ENCODE assay signal across 11 cellular contexts in genomic region chr6:32004864-32005537, GRCh38. TPM values are rescaled to one million over a fixed set of nuclear protein-coding genes. Genes with fewer than 3 reads are reported as not detected.
A peak's percentile ranks its signal among the peaks of the same experiment; 100 is the strongest.
DNase-seq lines count a peak whose midpoint lies in the region; ATAC-seq and TF ChIP-seq lines count a peak whose summit lies in the region.
"Not testable (repeated sequence)": the region's sequence is repeated elsewhere in the genome, so short reads cannot be mapped to it uniquely, and the experiment has no call there.
"Had no signal": no experiment of that assay in that cellular context is flagged by ENCODE, and none has a peak within 500 bp of the region (broad histone marks: within the 10 kb centered on the region; RNA-seq: fewer than 3 reads in every experiment).

No MANE protein-coding gene starts in this region.

- H3K36me3 ChIP-seq in CD8-positive, alpha-beta memory T cell (ENCODE audit: insufficient read depth, low read length); adrenal gland (replicated peaks in 1 of 2); liver (ENCODE audit: control insufficient read depth in 4 of 4, insufficient read depth in 3 of 4, low read depth in 1 of 4, low read length in 3 of 4): not testable (repeated sequence)

- H3K9ac ChIP-seq in liver (ENCODE audit: low read depth in 1 of 2, low read length in 2 of 2) = not testable (repeated sequence)

- not testable (repeated sequence) for DNase-seq in CD8-positive, alpha-beta memory T cell; activated CD8-positive, alpha-beta T cell treated with anti-CD3 and anti-CD28 coated beads for 36 hours; adrenal gland; stimulated activated naive B cell treated with anti-CD40 and anti-IgM and Interleukin-4, amounts not matched to agents 10 μg/mL and 1 μg/mL and 100 μg/mL, for 72 hours
- peak; percentile 10 for DNase-seq in NCI-H748 treated with DMSO at 0.1 percent for 48 hours (lab: John Stamatoyannopoulos, UW)

- H3K9me3 Mint-ChIP-seq in CD8-positive, alpha-beta memory T cell; activated CD8-positive, alpha-beta T cell treated with anti-CD3 and anti-CD28 coated beads for 36 hours; stimulated activated naive B cell treated with anti-CD40 and anti-IgM and Interleukin-4, amounts not matched to agents 10 μg/mL and 1 μg/mL and 100 μg/mL, for 72 hours: not testable (repeated sequence)

- H3K4me1 Mint-ChIP-seq in CD8-positive, alpha-beta memory T cell = peaks cover 6 to 12% (median 8%) of the 10 kb centered on the region in 3 donors
- H3K4me1 Mint-ChIP-seq in activated CD8-positive, alpha-beta T cell treated with anti-CD3 and anti-CD28 coated beads for 36 hours (ENCODE audit: low read depth); stimulated activated naive B cell treated with anti-CD40 and anti-IgM and Interleukin-4, amounts not matched to agents 10 μg/mL and 1 μg/mL and 100 μg/mL, for 72 hours: not testable (repeated sequence)

- H3K4me3 Mint-ChIP-seq in CD8-positive, alpha-beta memory T cell = peak overlapping the region in 1 of 7 donors; percentile 24
- not testable (repeated sequence) for H3K4me3 Mint-ChIP-seq in activated CD8-positive, alpha-beta T cell treated with anti-CD3 and anti-CD28 coated beads for 36 hours; stimulated activated naive B cell treated with anti-CD40 and anti-IgM and Interleukin-4, amounts not matched to agents 10 μg/mL and 1 μg/mL and 100 μg/mL, for 72 hours

- not testable (repeated sequence) for TF ChIP-seq POLR2A in adrenal gland (IDR thresholded peaks at IDR 0.05)

- not testable (repeated sequence) for H3K4me1 ChIP-seq in CD8-positive, alpha-beta memory T cell (ENCODE audit: insufficient read depth, low read length); adrenal gland (replicated peaks in 1 of 2); liver (ENCODE audit: control insufficient read depth in 4 of 4, insufficient read depth in 4 of 4, low read length in 3 of 4)

- not testable (repeated sequence) for H3K27me3 Mint-ChIP-seq in CD8-positive, alpha-beta memory T cell; activated CD8-positive, alpha-beta T cell treated with anti-CD3 and anti-CD28 coated beads for 36 hours; stimulated activated naive B cell treated with anti-CD40 and anti-IgM and Interleukin-4, amounts not matched to agents 10 μg/mL and 1 μg/mL and 100 μg/mL, for 72 hours

- H3K9me3 ChIP-seq in CD8-positive, alpha-beta memory T cell (ENCODE audit: low read length); adrenal gland (replicated peaks in 1 of 3); liver (ENCODE audit: control insufficient read depth in 4 of 4, low read length in 3 of 4): not testable (repeated sequence)

- TF ChIP-seq CTCF in activated CD8-positive, alpha-beta T cell treated with anti-CD3 and anti-CD28 coated beads for 36 hours (IDR thresholded peaks at IDR 0.05); adrenal gland (IDR thresholded peaks at IDR 0.05); liver (IDR thresholded peaks at IDR 0.05; ENCODE audit: low read depth, low read length, missing input control): not testable (repeated sequence)

- not testable (repeated sequence) for H3K27ac ChIP-seq in CD8-positive, alpha-beta memory T cell (ENCODE audit: low read depth, low read length)
- H3K27ac ChIP-seq in adrenal gland (peak overlapping the region; percentile 69 to 85 (median 75)), liver (ENCODE audit: low read depth in 1 of 2, low read length in 2 of 2) (peak overlapping the region; percentile 18 to 20)

- CTCF ChIA-PET in CD8-positive, alpha-beta memory T cell (lab: Charles Lee); activated CD8-positive, alpha-beta T cell treated with anti-CD3 and anti-CD28 coated beads for 36 hours (lab: Charles Lee): not testable (repeated sequence)

- intact Hi-C loops in activated CD8-positive, alpha-beta T cell treated with anti-CD3 and anti-CD28 coated beads for 36 hours (cut with micrococcal nuclease); adrenal gland (cut with DNase I): not testable (repeated sequence)

- H3K27ac Mint-ChIP-seq in CD8-positive, alpha-beta memory T cell = peak overlapping the region in 7 of 8 donors; percentile 0 to 92 (median 85)
- H3K27ac Mint-ChIP-seq in activated CD8-positive, alpha-beta T cell treated with anti-CD3 and anti-CD28 coated beads for 36 hours; stimulated activated naive B cell treated with anti-CD40 and anti-IgM and Interleukin-4, amounts not matched to agents 10 μg/mL and 1 μg/mL and 100 μg/mL, for 72 hours: not testable (repeated sequence)

- peak; percentile 87 for ATAC-seq in activated CD8-positive, alpha-beta T cell treated with anti-CD3 and anti-CD28 coated beads for 36 hours
- ATAC-seq in stimulated activated naive B cell treated with anti-CD40 and anti-IgM and Interleukin-4, amounts not matched to agents 10 μg/mL and 1 μg/mL and 100 μg/mL, for 72 hours (replicated peaks) = peak; percentile 94 to 95

- POLR2A ChIA-PET in CD8-positive, alpha-beta memory T cell (lab: Charles Lee); activated CD8-positive, alpha-beta T cell treated with anti-CD3 and anti-CD28 coated beads for 36 hours (lab: Charles Lee): not testable (repeated sequence)

- not testable (repeated sequence) for H3K27me3 ChIP-seq in CD8-positive, alpha-beta memory T cell (ENCODE audit: insufficient read depth, low read length, poor library complexity, severe bottlenecking); adrenal gland; liver (ENCODE audit: control insufficient read depth in 4 of 4, insufficient read depth in 4 of 4, low read length in 3 of 4)

- not testable (repeated sequence) for TF ChIP-seq RAD21 in liver (IDR thresholded peaks at IDR 0.05)

- 20 to 49% (median 37%) methylated on average over 3 to 10 of the region's 13 CpGs for WGBS in adrenal gland, 4 donors
- WGBS in liver = 37% methylated on average over 9 of the region's 13 CpGs

- not testable (repeated sequence) for H3K36me3 Mint-ChIP-seq in CD8-positive, alpha-beta memory T cell; activated CD8-positive, alpha-beta T cell treated with anti-CD3 and anti-CD28 coated beads for 36 hours (ENCODE audit: low read depth); stimulated activated naive B cell treated with anti-CD40 and anti-IgM and Interleukin-4, amounts not matched to agents 10 μg/mL and 1 μg/mL and 100 μg/mL, for 72 hours

- not testable (repeated sequence) for H3K4me3 ChIP-seq in CD8-positive, alpha-beta memory T cell (ENCODE audit: low read length); adrenal gland; liver (ENCODE audit: low read depth in 1 of 3, low read length in 3 of 3)

RNA-seq across cellular contexts. Expression of gene C4B, which starts 9.6 kb away (rescaled TPM):
- 1 to 10 TPM; 2.2 to 3.7 TPM for total RNA-seq in CD8-positive, alpha-beta memory T cell
- 0.70 TPM for polyA plus RNA-seq in CD8-positive, alpha-beta memory T cell
- total RNA-seq in activated CD8-positive, alpha-beta T cell treated with anti-CD3 and anti-CD28 coated beads for 36 hours = 1 to 10 TPM; 2.7 to 3.3 TPM
- total RNA-seq in adrenal gland (1,000 to 10,000 TPM in 6 of 8 donors, 100 to 1,000 TPM in 2; 948 to 5,092 (median 1,465) TPM), liver (1,000 to 10,000 TPM in 1 of 2 donors, 100 to 1,000 TPM in 1; 666 to 1,114 TPM)
- polyA plus RNA-seq in adrenal gland (1,000 to 10,000 TPM in 1 of 3 donors, 100 to 1,000 TPM in 2; 236 to 1,852 (median 796) TPM), liver (1,000 to 10,000 TPM; 1,699 to 3,560 TPM)

RNA-seq across cellular contexts. Expression of gene C4A, which starts 23.1 kb away (rescaled TPM):
- total RNA-seq in CD8-positive, alpha-beta memory T cell = 1 to 10 TPM; 3.3 to 3.4 TPM
- 0.40 TPM for polyA plus RNA-seq in CD8-positive, alpha-beta memory T cell
- total RNA-seq in activated CD8-positive, alpha-beta T cell treated with anti-CD3 and anti-CD28 coated beads for 36 hours = 1 to 10 TPM; 2.8 to 3.2 TPM
- 1,000 to 10,000 TPM in 5 of 8 donors, 100 to 1,000 TPM in 3; 547 to 2,285 (median 1,263) TPM for total RNA-seq in adrenal gland
- 1,000 to 10,000 TPM in 1 of 3 donors, 100 to 1,000 TPM in 2; 212 to 1,408 (median 665) TPM for polyA plus RNA-seq in adrenal gland
- total RNA-seq in liver = 1,000 to 10,000 TPM in 1 of 2 donors, 100 to 1,000 TPM in 1; 410 to 1,584 TPM
- 1,000 to 10,000 TPM; 1,485 to 2,903 TPM for polyA plus RNA-seq in liver

RNA-seq across cellular contexts. Expression of gene DXO, which starts 33.1 kb away (rescaled TPM):
- total RNA-seq in CD8-positive, alpha-beta memory T cell = 10 to 100 TPM; 13.8 to 15.8 TPM
- 16.8 TPM for polyA plus RNA-seq in CD8-positive, alpha-beta memory T cell
- total RNA-seq in activated CD8-positive, alpha-beta T cell treated with anti-CD3 and anti-CD28 coated beads for 36 hours = 10 to 100 TPM; 13.0 to 13.1 TPM
- 10 to 100 TPM; 19.9 to 57.1 (median 45.0) TPM for total RNA-seq in adrenal gland
- polyA plus RNA-seq in adrenal gland = 100 to 1,000 TPM in 1 of 3 donors, 10 to 100 TPM in 2; 38.7 to 102 (median 83.7) TPM
- total RNA-seq in liver = 10 to 100 TPM in 1 of 2 donors, 1 to 10 TPM in 1; 4.5 to 11.0 TPM
- polyA plus RNA-seq in liver = 1 to 10 TPM; 8.9 to 9.7 TPM

RNA-seq across cellular contexts. Expression of gene CYP21A2, which starts 33.2 kb away (rescaled TPM):
- total RNA-seq in CD8-positive, alpha-beta memory T cell = under 1 TPM; 0.37 to 0.40 TPM
- polyA plus RNA-seq in CD8-positive, alpha-beta memory T cell = not detected
- total RNA-seq in activated CD8-positive, alpha-beta T cell treated with anti-CD3 and anti-CD28 coated beads for 36 hours = under 1 TPM; 0.16 to 0.27 TPM
- total RNA-seq in adrenal gland = 1,000 to 10,000 TPM in 7 of 8 donors, 100 to 1,000 TPM in 1; 780 to 6,352 (median 2,523) TPM
- polyA plus RNA-seq in adrenal gland = 1,000 to 10,000 TPM in 2 of 3 donors, 100 to 1,000 TPM in 1; 528 to 4,039 (median 2,532) TPM
- total RNA-seq in liver = 10 to 100 TPM in 1 of 2 donors, 1 to 10 TPM in 1; 1.7 to 29.6 TPM
- 10 to 100 TPM in 1 of 2 donors, 1 to 10 TPM in 1; 6.9 to 29.7 TPM for polyA plus RNA-seq in liver
- total RNA-seq: dermis microvascular lymphatic vessel endothelial cell, IMR-90, M059J, NCI-H460, SJCRH30 had no signal

RNA-seq across cellular contexts. Expression of gene SKIC2, which starts 46.0 kb away (rescaled TPM):
- total RNA-seq in CD8-positive, alpha-beta memory T cell = 100 to 1,000 TPM; 110 to 114 TPM
- polyA plus RNA-seq in CD8-positive, alpha-beta memory T cell = 21.1 TPM
- total RNA-seq in activated CD8-positive, alpha-beta T cell treated with anti-CD3 and anti-CD28 coated beads for 36 hours = 10 to 100 TPM; 76.5 to 77.3 TPM
- 100 to 1,000 TPM in 4 of 8 donors, 10 to 100 TPM in 4; 43.2 to 231 (median 90.7) TPM for total RNA-seq in adrenal gland
- polyA plus RNA-seq in adrenal gland = 100 to 1,000 TPM in 2 of 3 donors, 10 to 100 TPM in 1; 38.8 to 330 (median 243) TPM
- 10 to 100 TPM; 34.7 to 57.6 TPM for total RNA-seq in liver
- 10 to 100 TPM; 26.7 to 34.3 TPM for polyA plus RNA-seq in liver

Comparison
In these comparisons a context has a peak if more than half of its experiments do, and no peak if none do; other contexts are left out.
1. RNA of gene C4B, which starts 9.6 kb away (total RNA-seq): 948 to 5,092 TPM in adrenal gland and 666 to 1,114 TPM in liver; 2.2 to 3.7 TPM in CD8-positive, alpha-beta memory T cell and 2.7 to 3.3 TPM in activated CD8-positive, alpha-beta T cell treated with anti-CD3 and anti-CD28 coated beads for 36 hours; every median in the first group is over 100 times any median in the second.
2. RNA of gene C4A, which starts 23.1 kb away (total RNA-seq): 410 to 1,584 TPM in liver and 547 to 2,285 TPM in adrenal gland; 3.3 to 3.4 TPM in CD8-positive, alpha-beta memory T cell and 2.8 to 3.2 TPM in activated CD8-positive, alpha-beta T cell treated with anti-CD3 and anti-CD28 coated beads for 36 hours; every median in the first group is over 10 times any median in the second.